In the genomic region with DNA sequence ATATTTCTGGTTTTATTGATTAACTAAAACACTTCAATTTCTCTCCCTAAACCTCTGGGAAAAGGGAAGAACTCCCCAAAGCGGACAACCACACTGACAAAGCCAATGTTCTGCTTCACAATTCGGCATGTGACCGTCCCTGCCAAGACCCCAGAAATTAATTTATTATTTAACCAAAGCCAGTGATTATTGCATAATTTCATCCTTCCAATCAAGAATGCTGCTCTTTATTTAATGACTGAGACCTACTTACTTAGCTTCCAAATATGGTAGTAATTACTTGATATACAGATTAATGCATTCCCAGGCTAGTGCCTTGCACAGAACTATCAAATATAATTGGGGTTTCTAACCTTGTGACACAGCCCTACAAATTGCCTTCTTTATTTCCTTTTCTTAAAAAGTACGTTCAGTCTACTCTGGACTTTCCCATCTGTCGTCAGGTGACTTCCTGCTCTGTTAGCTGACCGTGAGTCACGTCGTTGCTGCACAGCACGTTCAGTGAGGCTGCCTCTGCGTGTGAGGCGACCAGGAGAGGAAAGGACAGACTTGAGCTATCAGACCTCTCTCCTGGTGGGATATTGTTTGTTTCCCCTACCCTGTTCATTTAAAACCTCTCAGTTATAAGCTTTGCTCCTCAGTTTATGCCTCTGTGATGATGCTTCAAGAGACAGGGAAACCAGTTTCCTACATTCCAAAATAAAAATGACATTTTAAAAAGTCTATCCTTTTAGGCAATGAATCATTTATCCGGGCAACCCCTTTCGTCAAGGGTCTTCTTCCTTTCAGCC, we compare ENCODE assay signal across 1 cellular context.
TF ChIP-seq lines count a peak whose summit lies in the region.

No MANE protein-coding gene starts in this region.

TF ChIP-seq in K562, 482 proteins besides CTCF, POLR2A, EP300 and RAD21 (continued from another document and continues in another):
- TF ChIP-seq, protein P1, sequence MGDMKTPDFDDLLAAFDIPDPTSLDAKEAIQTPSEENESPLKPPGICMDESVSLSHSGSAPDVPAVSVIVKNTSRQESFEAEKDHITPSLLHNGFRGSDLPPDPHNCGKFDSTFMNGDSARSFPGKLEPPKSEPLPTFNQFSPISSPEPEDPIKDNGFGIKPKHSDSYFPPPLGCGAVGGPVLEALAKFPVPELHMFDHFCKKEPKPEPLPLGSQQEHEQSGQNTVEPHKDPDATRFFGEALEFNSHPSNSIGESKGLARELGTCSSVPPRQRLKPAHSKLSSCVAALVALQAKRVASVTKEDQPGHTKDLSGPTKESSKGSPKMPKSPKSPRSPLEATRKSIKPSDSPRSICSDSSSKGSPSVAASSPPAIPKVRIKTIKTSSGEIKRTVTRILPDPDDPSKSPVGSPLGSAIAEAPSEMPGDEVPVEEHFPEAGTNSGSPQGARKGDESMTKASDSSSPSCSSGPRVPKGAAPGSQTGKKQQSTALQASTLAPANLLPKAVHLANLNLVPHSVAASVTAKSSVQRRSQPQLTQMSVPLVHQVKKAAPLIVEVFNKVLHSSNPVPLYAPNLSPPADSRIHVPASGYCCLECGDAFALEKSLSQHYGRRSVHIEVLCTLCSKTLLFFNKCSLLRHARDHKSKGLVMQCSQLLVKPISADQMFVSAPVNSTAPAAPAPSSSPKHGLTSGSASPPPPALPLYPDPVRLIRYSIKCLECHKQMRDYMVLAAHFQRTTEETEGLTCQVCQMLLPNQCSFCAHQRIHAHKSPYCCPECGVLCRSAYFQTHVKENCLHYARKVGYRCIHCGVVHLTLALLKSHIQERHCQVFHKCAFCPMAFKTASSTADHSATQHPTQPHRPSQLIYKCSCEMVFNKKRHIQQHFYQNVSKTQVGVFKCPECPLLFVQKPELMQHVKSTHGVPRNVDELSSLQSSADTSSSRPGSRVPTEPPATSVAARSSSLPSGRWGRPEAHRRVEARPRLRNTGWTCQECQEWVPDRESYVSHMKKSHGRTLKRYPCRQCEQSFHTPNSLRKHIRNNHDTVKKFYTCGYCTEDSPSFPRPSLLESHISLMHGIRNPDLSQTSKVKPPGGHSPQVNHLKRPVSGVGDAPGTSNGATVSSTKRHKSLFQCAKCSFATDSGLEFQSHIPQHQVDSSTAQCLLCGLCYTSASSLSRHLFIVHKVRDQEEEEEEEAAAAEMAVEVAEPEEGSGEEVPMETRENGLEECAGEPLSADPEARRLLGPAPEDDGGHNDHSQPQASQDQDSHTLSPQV (IDR thresholded peaks at IDR 0.05) = peak; percentile 93
- TF ChIP-seq MXI1 (IDR thresholded peaks at IDR 0.05; ENCODE audit: low read depth, low read length) = no peak
- TF ChIP-seq, protein P2, sequence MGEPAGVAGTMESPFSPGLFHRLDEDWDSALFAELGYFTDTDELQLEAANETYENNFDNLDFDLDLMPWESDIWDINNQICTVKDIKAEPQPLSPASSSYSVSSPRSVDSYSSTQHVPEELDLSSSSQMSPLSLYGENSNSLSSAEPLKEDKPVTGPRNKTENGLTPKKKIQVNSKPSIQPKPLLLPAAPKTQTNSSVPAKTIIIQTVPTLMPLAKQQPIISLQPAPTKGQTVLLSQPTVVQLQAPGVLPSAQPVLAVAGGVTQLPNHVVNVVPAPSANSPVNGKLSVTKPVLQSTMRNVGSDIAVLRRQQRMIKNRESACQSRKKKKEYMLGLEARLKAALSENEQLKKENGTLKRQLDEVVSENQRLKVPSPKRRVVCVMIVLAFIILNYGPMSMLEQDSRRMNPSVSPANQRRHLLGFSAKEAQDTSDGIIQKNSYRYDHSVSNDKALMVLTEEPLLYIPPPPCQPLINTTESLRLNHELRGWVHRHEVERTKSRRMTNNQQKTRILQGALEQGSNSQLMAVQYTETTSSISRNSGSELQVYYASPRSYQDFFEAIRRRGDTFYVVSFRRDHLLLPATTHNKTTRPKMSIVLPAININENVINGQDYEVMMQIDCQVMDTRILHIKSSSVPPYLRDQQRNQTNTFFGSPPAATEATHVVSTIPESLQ (CRISPR knock-in tag; IDR thresholded peaks at IDR 0.05) = peak; percentile 82; the same call in 1 of the 2 replicates
- peak; percentile 92 for TF ChIP-seq L3MBTL2 (IDR thresholded peaks at IDR 0.05)
- TF ChIP-seq MAZ (CRISPR knock-in tag; conservative IDR thresholded peaks at IDR 0.05 in 1 of 2, IDR thresholded peaks at IDR 0.05 in 1 of 2) = peak; percentile 26 to 61; a peak in 1 of 4 replicates
- TF ChIP-seq SIN3A (IDR thresholded peaks at IDR 0.05; ENCODE audit: borderline replicate concordance in 2 of 2, control insufficient read depth in 1 of 2, low read depth in 2 of 2, low read length in 2 of 2) = no peak
- TF ChIP-seq, protein P3, sequence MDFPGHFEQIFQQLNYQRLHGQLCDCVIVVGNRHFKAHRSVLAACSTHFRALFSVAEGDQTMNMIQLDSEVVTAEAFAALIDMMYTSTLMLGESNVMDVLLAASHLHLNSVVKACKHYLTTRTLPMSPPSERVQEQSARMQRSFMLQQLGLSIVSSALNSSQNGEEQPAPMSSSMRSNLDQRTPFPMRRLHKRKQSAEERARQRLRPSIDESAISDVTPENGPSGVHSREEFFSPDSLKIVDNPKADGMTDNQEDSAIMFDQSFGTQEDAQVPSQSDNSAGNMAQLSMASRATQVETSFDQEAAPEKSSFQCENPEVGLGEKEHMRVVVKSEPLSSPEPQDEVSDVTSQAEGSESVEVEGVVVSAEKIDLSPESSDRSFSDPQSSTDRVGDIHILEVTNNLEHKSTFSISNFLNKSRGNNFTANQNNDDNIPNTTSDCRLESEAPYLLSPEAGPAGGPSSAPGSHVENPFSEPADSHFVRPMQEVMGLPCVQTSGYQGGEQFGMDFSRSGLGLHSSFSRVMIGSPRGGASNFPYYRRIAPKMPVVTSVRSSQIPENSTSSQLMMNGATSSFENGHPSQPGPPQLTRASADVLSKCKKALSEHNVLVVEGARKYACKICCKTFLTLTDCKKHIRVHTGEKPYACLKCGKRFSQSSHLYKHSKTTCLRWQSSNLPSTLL (IDR thresholded peaks at IDR 0.05) = no peak
- TF ChIP-seq SIN3B (IDR thresholded peaks at IDR 0.05; ENCODE audit: low read depth) = no peak
- no peak for TF ChIP-seq ZNF282 (CRISPR knock-in tag; IDR thresholded peaks at IDR 0.05)
- TF ChIP-seq NRF1 (conservative IDR thresholded peaks at IDR 0.05 in 1 of 2, IDR thresholded peaks at IDR 0.05 in 1 of 2) = peak; percentile 49 to 66
- peak; percentile 74 for TF ChIP-seq GMEB1 (CRISPR knock-in tag; IDR thresholded peaks at IDR 0.05)
- TF ChIP-seq DEAF1 (CRISPR knock-in tag; IDR thresholded peaks at IDR 0.05) = no peak
- TF ChIP-seq POLR3A (IDR thresholded peaks at IDR 0.05; ENCODE audit: borderline replicate concordance, extremely low read depth, insufficient read depth, insufficient read length) = no peak
- no peak for TF ChIP-seq FOXJ2 (tag; IDR thresholded peaks at IDR 0.05)
- TF ChIP-seq SMARCB1 (IDR thresholded peaks at IDR 0.05; ENCODE audit: insufficient read length, low read depth) = no peak
- TF ChIP-seq, protein P4, sequence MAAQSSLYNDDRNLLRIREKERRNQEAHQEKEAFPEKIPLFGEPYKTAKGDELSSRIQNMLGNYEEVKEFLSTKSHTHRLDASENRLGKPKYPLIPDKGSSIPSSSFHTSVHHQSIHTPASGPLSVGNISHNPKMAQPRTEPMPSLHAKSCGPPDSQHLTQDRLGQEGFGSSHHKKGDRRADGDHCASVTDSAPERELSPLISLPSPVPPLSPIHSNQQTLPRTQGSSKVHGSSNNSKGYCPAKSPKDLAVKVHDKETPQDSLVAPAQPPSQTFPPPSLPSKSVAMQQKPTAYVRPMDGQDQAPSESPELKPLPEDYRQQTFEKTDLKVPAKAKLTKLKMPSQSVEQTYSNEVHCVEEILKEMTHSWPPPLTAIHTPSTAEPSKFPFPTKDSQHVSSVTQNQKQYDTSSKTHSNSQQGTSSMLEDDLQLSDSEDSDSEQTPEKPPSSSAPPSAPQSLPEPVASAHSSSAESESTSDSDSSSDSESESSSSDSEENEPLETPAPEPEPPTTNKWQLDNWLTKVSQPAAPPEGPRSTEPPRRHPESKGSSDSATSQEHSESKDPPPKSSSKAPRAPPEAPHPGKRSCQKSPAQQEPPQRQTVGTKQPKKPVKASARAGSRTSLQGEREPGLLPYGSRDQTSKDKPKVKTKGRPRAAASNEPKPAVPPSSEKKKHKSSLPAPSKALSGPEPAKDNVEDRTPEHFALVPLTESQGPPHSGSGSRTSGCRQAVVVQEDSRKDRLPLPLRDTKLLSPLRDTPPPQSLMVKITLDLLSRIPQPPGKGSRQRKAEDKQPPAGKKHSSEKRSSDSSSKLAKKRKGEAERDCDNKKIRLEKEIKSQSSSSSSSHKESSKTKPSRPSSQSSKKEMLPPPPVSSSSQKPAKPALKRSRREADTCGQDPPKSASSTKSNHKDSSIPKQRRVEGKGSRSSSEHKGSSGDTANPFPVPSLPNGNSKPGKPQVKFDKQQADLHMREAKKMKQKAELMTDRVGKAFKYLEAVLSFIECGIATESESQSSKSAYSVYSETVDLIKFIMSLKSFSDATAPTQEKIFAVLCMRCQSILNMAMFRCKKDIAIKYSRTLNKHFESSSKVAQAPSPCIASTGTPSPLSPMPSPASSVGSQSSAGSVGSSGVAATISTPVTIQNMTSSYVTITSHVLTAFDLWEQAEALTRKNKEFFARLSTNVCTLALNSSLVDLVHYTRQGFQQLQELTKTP (IDR thresholded peaks at IDR 0.05; ENCODE audit: low read depth in 1 of 2, partially characterized antibody in 2 of 2) = peak; percentile 62 to 78
- peak; percentile 48; the same call in 1 of the 2 replicates for TF ChIP-seq MTA1 (IDR thresholded peaks at IDR 0.05; ENCODE audit: borderline replicate concordance)
- no peak for TF ChIP-seq BRD4 (IDR thresholded peaks at IDR 0.05)
- peak; percentile 92; the same call in 1 of the 2 replicates for TF ChIP-seq JUN (IDR thresholded peaks at IDR 0.05; ENCODE audit: borderline replicate concordance, low read depth, low read length)
- TF ChIP-seq JUN (CRISPR knock-in tag; IDR thresholded peaks at IDR 0.05; ENCODE audit: borderline replicate concordance) = no peak
- peak; percentile 84; the same call in 1 of the 2 replicates for TF ChIP-seq TOE1 (IDR thresholded peaks at IDR 0.05; ENCODE audit: borderline replicate concordance)
- no peak for TF ChIP-seq TOE1 (CRISPR knock-in tag; IDR thresholded peaks at IDR 0.05; ENCODE audit: borderline replicate concordance, low read depth)
- no peak for TF ChIP-seq GTF2F1 (IDR thresholded peaks at IDR 0.05; ENCODE audit: low read depth, low read length)
- peak; percentile 46 for TF ChIP-seq TBP (optimal IDR thresholded peaks at IDR 0.05; ENCODE audit: low read depth, low read length)
- TF ChIP-seq, protein P5, sequence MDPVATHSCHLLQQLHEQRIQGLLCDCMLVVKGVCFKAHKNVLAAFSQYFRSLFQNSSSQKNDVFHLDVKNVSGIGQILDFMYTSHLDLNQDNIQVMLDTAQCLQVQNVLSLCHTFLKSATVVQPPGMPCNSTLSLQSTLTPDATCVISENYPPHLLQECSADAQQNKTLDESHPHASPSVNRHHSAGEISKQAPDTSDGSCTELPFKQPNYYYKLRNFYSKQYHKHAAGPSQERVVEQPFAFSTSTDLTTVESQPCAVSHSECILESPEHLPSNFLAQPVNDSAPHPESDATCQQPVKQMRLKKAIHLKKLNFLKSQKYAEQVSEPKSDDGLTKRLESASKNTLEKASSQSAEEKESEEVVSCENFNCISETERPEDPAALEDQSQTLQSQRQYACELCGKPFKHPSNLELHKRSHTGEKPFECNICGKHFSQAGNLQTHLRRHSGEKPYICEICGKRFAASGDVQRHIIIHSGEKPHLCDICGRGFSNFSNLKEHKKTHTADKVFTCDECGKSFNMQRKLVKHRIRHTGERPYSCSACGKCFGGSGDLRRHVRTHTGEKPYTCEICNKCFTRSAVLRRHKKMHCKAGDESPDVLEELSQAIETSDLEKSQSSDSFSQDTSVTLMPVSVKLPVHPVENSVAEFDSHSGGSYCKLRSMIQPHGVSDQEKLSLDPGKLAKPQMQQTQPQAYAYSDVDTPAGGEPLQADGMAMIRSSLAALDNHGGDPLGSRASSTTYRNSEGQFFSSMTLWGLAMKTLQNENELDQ (CRISPR knock-in tag; IDR thresholded peaks at IDR 0.05; ENCODE audit: borderline replicate concordance) = no peak
- no peak for TF ChIP-seq TSC22D4 (tag; IDR thresholded peaks at IDR 0.05)
- TF ChIP-seq POLR2G (IDR thresholded peaks at IDR 0.05; ENCODE audit: low read depth, low read length) = no peak
- no peak for TF ChIP-seq SNIP1 (IDR thresholded peaks at IDR 0.05; ENCODE audit: low read depth)
- no peak for TF ChIP-seq BRF2 (IDR thresholded peaks at IDR 0.05; ENCODE audit: borderline replicate concordance, insufficient read depth, insufficient read length)
- no peak for TF ChIP-seq BRCA1 (IDR thresholded peaks at IDR 0.05)
- no peak for TF ChIP-seq BRCA1 (CRISPR knock-in tag; IDR thresholded peaks at IDR 0.05)
- TF ChIP-seq EWSR1 (IDR thresholded peaks at IDR 0.05; ENCODE audit: borderline replicate concordance, low read depth, partially characterized antibody) = no peak
- peak in 1 of 2 experiments; percentile 45; a peak in 1 of 4 replicates for TF ChIP-seq TBL1XR1 (IDR thresholded peaks at IDR 0.05; ENCODE audit: low read length in 2 of 2)
- peak; percentile 78 for TF ChIP-seq TAF9B (IDR thresholded peaks at IDR 0.05; ENCODE audit: partially characterized antibody)
